ENCODE assay signal across 34 cellular contexts in genomic region chr9:98632839-98633238, GRCh38.
"Had no signal": no experiment of that assay in that cellular context is flagged by ENCODE, and none has a peak within 500 bp of the region (broad histone marks: within the 10 kb centered on the region; RNA-seq: fewer than 3 reads in every experiment).

No MANE protein-coding gene starts in this region.

- H3K27ac ChIP-seq: KMS-11 had no signal

- H3K9me3 ChIP-seq: MG63 had no signal

- H3K36me3 ChIP-seq: MG63 had no signal

- H3K4me3 ChIP-seq: MG63 had no signal

- H3K9ac ChIP-seq: KMS-11 had no signal

- H3K27me3 ChIP-seq: MG63 had no signal

- H3K4me2 ChIP-seq: KMS-11 had no signal

- DNase-seq: Karpas-422, Kasumi-1, KG1, MG63, MM.1S, NCI-H1048, NCI-H1092, NCI-H1092 treated with DMSO at 0.1 percent for 48 hours, NCI-H1105, NCI-H1105 treated with DMSO at 0.1 percent for 48 hours, NCI-H1417, NCI-H1417 treated with DMSO at 0.1 percent for 48 hours, NCI-H1436, NCI-H1436 treated with DMSO at 0.1 percent for 48 hours, NCI-H146, NCI-H1694, NCI-H1694 treated with DMSO at 0.1 percent for 48 hours, NCI-H187, NCI-H187 treated with DMSO at 0.1 percent for 48 hours, NCI-H1930, NCI-H2029, NCI-H2029 treated with DMSO at 0.1 percent for 48 hours, NCI-H2081, NCI-H2081 treated with DMSO at 0.1 percent for 48 hours, NCI-H2107, NCI-H2171, NCI-H2171 treated with DMSO at 0.1 percent for 48 hours, NCI-H2227 treated with DMSO at 0.1 percent for 48 hours, NCI-H226, NCI-H345, NCI-H446, NCI-H446 treated with DMSO at 0.1 percent for 48 hours, NCI-H510A had no signal
